9 cellular contexts compared by ENCODE assay signal in genomic region chr10:23365417-23366030, GRCh38. TPM values are rescaled to one million over a fixed set of nuclear protein-coding genes. Genes with fewer than 3 reads are reported as not detected.
DNase-seq lines count a peak whose midpoint lies in the region; ATAC-seq and TF ChIP-seq lines count a peak whose summit lies in the region.
"Not testable (repeated sequence)": the region's sequence is repeated elsewhere in the genome, so short reads cannot be mapped to it uniquely, and the experiment has no call there.
"Had no signal": no experiment of that assay in that cellular context is flagged by ENCODE, and none has a peak within 500 bp of the region (broad histone marks: within the 10 kb centered on the region; RNA-seq: fewer than 3 reads in every experiment).

No MANE protein-coding gene starts in this region.

- not testable (repeated sequence) for H2BK20ac ChIP-seq in IMR-90 (ENCODE audit: low read depth, low read length)

- H4K91ac ChIP-seq in IMR-90 (ENCODE audit: insufficient read depth, low read depth, low read length) = not testable (repeated sequence)

- TF ChIP-seq POLR2A in IMR-90 (IDR thresholded peaks at IDR 0.05; ENCODE audit: low read depth, low read length) = not testable (repeated sequence)

- H4K20me1 ChIP-seq in IMR-90 (ENCODE audit: insufficient read depth, low read length) = not testable (repeated sequence)

- not testable (repeated sequence) for H4K8ac ChIP-seq in IMR-90 (ENCODE audit: low read depth in 2 of 2, low read length in 2 of 2)

- H2BK120ac ChIP-seq in IMR-90 (ENCODE audit: low read depth, low read length) = not testable (repeated sequence)

- not testable (repeated sequence) for H3K4me3 ChIP-seq in HEK293 (ENCODE audit: low read depth, low read length); IMR-90 (ENCODE audit: insufficient read depth, low read depth, low read length)

- not testable (repeated sequence) for H2AK9ac ChIP-seq in IMR-90 (replicated peaks; ENCODE audit: low read depth, low read length, poor library complexity)

- not testable (repeated sequence) for BruUV-seq in IMR-90 (replicated peaks; lab: Mats Ljungman, UMichigan); MCF 10A (replicated peaks; lab: Mats Ljungman, UMichigan)

- not testable (repeated sequence) for H3K36me3 ChIP-seq in HEK293 (ENCODE audit: control insufficient read depth in 2 of 2, insufficient read depth in 1 of 2, low read length in 2 of 2); IMR-90 (ENCODE audit: control insufficient read depth, insufficient read depth, low read length)

- H3K23ac ChIP-seq in IMR-90 (ENCODE audit: low read depth, low read length) = not testable (repeated sequence)

- H3K4me2 ChIP-seq in IMR-90 (ENCODE audit: low read depth, low read length) = not testable (repeated sequence)

- not testable (repeated sequence) for H4K5ac ChIP-seq in IMR-90 (ENCODE audit: low read depth, low read length)

- H2AK5ac ChIP-seq in IMR-90 (ENCODE audit: low read depth, low read length) = not testable (repeated sequence)

- not testable (repeated sequence) for H3K27me3 ChIP-seq in IMR-90 (ENCODE audit: control insufficient read depth, insufficient read depth, low read length)

- not testable (repeated sequence) for TF ChIP-seq CTCF in HEK293 (tag by site-specific recombination; IDR thresholded peaks at IDR 0.05); IMR-90 (conservative IDR thresholded peaks at IDR 0.05; ENCODE audit: low read depth, low read length); MCF 10A (IDR thresholded peaks at IDR 0.05; ENCODE audit: unreplicated experiment)

- in situ Hi-C loops in IMR-90 (cut with MboI; ENCODE audit: low sequenced_read_pairs) = not testable (repeated sequence)

- no CpG with 5 or more reads among the region's 4 CpGs for WGBS in IMR-90 (ENCODE audit: extremely low coverage in 2 of 2, insufficient read length in 1 of 2), 2 experiments

- POLR2A ChIA-PET in HEK293 (lab: Yijun Ruan, JAX); IMR-90 (lab: Charles Lee; ENCODE audit: unreplicated experiment): not testable (repeated sequence)
- POLR2A ChIA-PET in MCF 10A (lab: Yijun Ruan, JAX) = interaction anchor here (0.7 to 2.8 kb wide), 13 partner anchors 10 to 1084 kb away, joined by 3 to 16 read pairs (median 7); partner anchors contain the start of genes C10orf67 and OTUD1

- not testable (repeated sequence) for H3K4me3 Mint-ChIP-seq in MCF 10A (ENCODE audit: unreplicated experiment)

- TF ChIP-seq RAD21 in IMR-90 (IDR thresholded peaks at IDR 0.05; ENCODE audit: low read length) = not testable (repeated sequence)

- H3K56ac ChIP-seq in IMR-90 (ENCODE audit: extremely low read depth, insufficient read depth, low read length) = not testable (repeated sequence)

- not testable (repeated sequence) for H3K14ac ChIP-seq in IMR-90 (replicated peaks; ENCODE audit: low read depth, low read length)

- not testable (repeated sequence) for H2BK5ac ChIP-seq in IMR-90 (ENCODE audit: low read depth, low read length, poor library complexity, severe bottlenecking)

- not testable (repeated sequence) for H3K27me3 Mint-ChIP-seq in MCF 10A (ENCODE audit: insufficient read depth, unreplicated experiment)

- H3K4me1 Mint-ChIP-seq in MCF 10A (ENCODE audit: insufficient read depth, unreplicated experiment) = peaks cover 22% of the 10 kb centered on the region

- CTCF ChIA-PET in HEK293 (lab: Yijun Ruan, JAX) (interaction anchor here (0.6 kb wide), 2 partner anchors 74 to 1141 kb away, joined by 3 to 5 read pairs; no protein-coding TSS in a partner anchor), MCF 10A (lab: Yijun Ruan, JAX) (interaction anchor here (0.6 to 0.9 kb wide), 3 partner anchors 20 to 81 kb away, joined by 3 to 5 read pairs (median 4); partner anchors contain the start of gene C10orf67)
- CTCF ChIA-PET in IMR-90 (lab: Yijun Ruan, JAX) = not testable (repeated sequence)

- not testable (repeated sequence) for H3K79me1 ChIP-seq in IMR-90 (ENCODE audit: low read depth in 1 of 2, low read length in 2 of 2)

- H3K18ac ChIP-seq in IMR-90 (ENCODE audit: low read depth, low read length) = not testable (repeated sequence)

- not testable (repeated sequence) for H3K9me3 ChIP-seq in HEK293 (ENCODE audit: control insufficient read depth, insufficient read depth, low read depth, low read length); IMR-90 (ENCODE audit: control insufficient read depth, insufficient read depth, low read length)

- not testable (repeated sequence) for H2AFZ ChIP-seq in IMR-90 (replicated peaks; ENCODE audit: low read length, poor library complexity)

- ATAC-seq in GM19023 (IDR thresholded peaks at IDR 0.05; ENCODE audit: unreplicated experiment) (peak; percentile 40), HG03066 (IDR thresholded peaks at IDR 0.05; ENCODE audit: low read depth, unreplicated experiment) (peak; percentile 24)
- not testable (repeated sequence) for ATAC-seq in IMR-90 (ENCODE audit: low read depth)

- not testable (repeated sequence) for H3K9me3 Mint-ChIP-seq in MCF 10A (ENCODE audit: unreplicated experiment)

- DNase-seq in EH (ENCODE audit: low read depth) (peak; percentile 36), IMR-90 (peak; percentile 45), MCF 10A (ENCODE audit: unreplicated experiment) (peak; percentile 76)
- DNase-seq in activated CD8-positive, alpha-beta memory T cell treated with anti-CD3 and anti-CD28 coated beads for 24 hours = peak; percentile 69
- DNase-seq in stimulated activated CD4-positive, alpha-beta T cell treated with anti-CD3 and anti-CD28 coated beads, Interleukin-2, amount 100 ng/mL, for 4 hours (ENCODE audit: low read depth) = peak; percentile 31

- H3K27ac Mint-ChIP-seq in MCF 10A (ENCODE audit: low read depth, unreplicated experiment) = peak overlapping the region; percentile 73

- H3K4me1 ChIP-seq in HEK293 (ENCODE audit: control insufficient read depth, insufficient read depth, low read length); IMR-90 (ENCODE audit: control insufficient read depth, insufficient read depth, low read length): not testable (repeated sequence)

- H3K9me1 ChIP-seq in IMR-90 (ENCODE audit: insufficient read depth, low read length) = not testable (repeated sequence)

- not testable (repeated sequence) for H3K9ac ChIP-seq in IMR-90 (ENCODE audit: low read depth, low read length)

- intact Hi-C loops in IMR-90 (cut with micrococcal nuclease); MCF 10A (cut with micrococcal nuclease): not testable (repeated sequence)

- H2BK15ac ChIP-seq in IMR-90 (ENCODE audit: low read depth, low read length) = not testable (repeated sequence)

- dilution Hi-C loops in IMR-90 (cut with HindIII; ENCODE audit: low sequenced_read_pairs, unreplicated experiment) = not testable (repeated sequence)

- H3K4ac ChIP-seq in IMR-90 (ENCODE audit: low read depth, low read length) = not testable (repeated sequence)

- H3K36me3 Mint-ChIP-seq in MCF 10A (ENCODE audit: insufficient read depth, unreplicated experiment) = not testable (repeated sequence)

- H3K27ac ChIP-seq in HEK293 (ENCODE audit: extremely low read depth, low read depth, low read length); IMR-90 (ENCODE audit: insufficient read depth, low read length): not testable (repeated sequence)

TF ChIP-seq in HEK293, 187 proteins besides CTCF, POLR2A, EP300 and RAD21:
- TF ChIP-seq ZNF623 (tag by site-specific recombination; IDR thresholded peaks at IDR 0.05) = peak; percentile 80

TF ChIP-seq in IMR-90, 13 proteins besides CTCF, POLR2A, EP300 and RAD21:
- TF ChIP-seq BHLHE40 (IDR thresholded peaks at IDR 0.05; ENCODE audit: low read depth, low read length) = peak; percentile 48; the same call in 1 of the 2 replicates

RNA-seq across cellular contexts. Expression of gene C10orf67, which starts 20.9 kb away (rescaled TPM):
- total RNA-seq in IMR-90 (2012; rRNA removed) (0.18 and 0.28 TPM in 2 replicates), MCF 10A (2022) (0.15 and 0.21 TPM in 2 replicates)
- 0.14 and 0.15 TPM in 2 replicates for polyA plus RNA-seq in IMR-90 (2012; rRNA removed)
- polyA plus RNA-seq in IMR-90 (2012; cell fraction: cytosol; rRNA removed) = 0.03 and 0.07 TPM in 2 replicates
- polyA plus RNA-seq in IMR-90 (2012; cell fraction: nucleus; rRNA removed; ENCODE audit: low replicate concordance) = 0.20 and 0.47 TPM in 2 replicates
- total RNA-seq: ascending aorta had no signal
